In the genomic region with DNA sequence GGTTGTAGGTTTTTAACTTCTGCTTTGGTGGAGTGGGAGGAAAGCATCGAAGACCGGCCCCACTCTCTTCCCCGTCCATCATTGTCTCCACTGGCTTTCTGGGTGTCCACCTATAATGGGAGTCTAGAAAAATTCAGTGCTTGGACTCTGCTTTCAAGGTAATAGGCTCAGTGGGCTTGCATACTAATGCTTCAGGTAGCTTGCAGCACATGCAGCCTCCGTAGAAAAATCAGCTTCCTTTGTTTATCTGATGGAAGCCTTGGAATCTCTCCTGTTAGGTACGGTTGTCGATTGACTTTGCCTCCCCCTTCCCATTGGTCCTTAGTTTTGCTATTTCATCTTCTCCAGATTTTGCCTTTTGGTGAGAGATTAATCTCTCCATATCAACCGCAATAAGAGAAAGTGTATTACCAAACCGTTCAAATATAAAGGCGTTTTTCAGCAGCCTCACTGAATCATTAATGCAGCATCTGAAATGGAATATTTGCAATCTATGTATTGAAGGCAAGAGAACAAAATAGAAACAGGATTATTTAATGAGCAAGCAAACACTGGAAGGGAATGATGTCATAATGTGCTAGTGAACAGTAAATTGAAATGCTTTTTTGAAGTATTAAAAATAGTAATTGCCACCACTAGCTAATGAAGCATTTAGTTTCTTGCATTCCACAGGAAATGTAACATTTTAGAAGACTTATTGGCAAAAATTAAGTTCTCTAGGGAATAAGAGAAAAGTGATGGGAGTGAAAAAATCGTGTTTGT, we compare ENCODE assay signal across 8 cellular contexts. TPM values are rescaled to one million over a fixed set of nuclear protein-coding genes. Genes with fewer than 3 reads are reported as not detected.
DNase-seq lines count a peak whose midpoint lies in the region; ATAC-seq and TF ChIP-seq lines count a peak whose summit lies in the region.

No MANE protein-coding gene starts in this region.

- H2AFZ ChIP-seq in PC-9 = peak overlapping the region; percentile 99

- peaks cover 19% of the 10 kb centered on the region for H3F3A ChIP-seq in PC-9 (ENCODE audit: insufficient read depth, low read depth)

- POLR2A ChIA-PET in PC-9 (lab: Charles Lee; ENCODE audit: unreplicated experiment) = interaction anchor here (0.6 to 1.0 kb wide), 3 partner anchors 65 to 162 kb away, joined by 5 to 15 read pairs (median 7); no protein-coding TSS in a partner anchor

- H3K9me2 ChIP-seq in PC-9 (ENCODE audit: insufficient read depth) = no peaks in the 10 kb centered on the region

- peak overlapping the region; percentile 92 for H3K4me3 Mint-ChIP-seq in osteocyte (ENCODE audit: unreplicated experiment)

- no peak for TF ChIP-seq CTCF in heart left ventricle (IDR thresholded peaks at IDR 0.05)
- no peak for TF ChIP-seq CTCF in PC-9 (conservative IDR thresholded peaks at IDR 0.05)
- no peak for TF ChIP-seq CTCF in epithelial cell of esophagus (IDR thresholded peaks at IDR 0.05; ENCODE audit: insufficient read depth, low read depth, low read length, missing control alignments)
- TF ChIP-seq CTCF in osteocyte (IDR thresholded peaks at IDR 0.05) = no peak

- CTCF ChIA-PET in PC-9 (lab: Charles Lee) = interaction anchor here (0.7 kb wide), 1 partner anchor 1695 kb away, joined by 5 read pairs; no protein-coding TSS in a partner anchor

- H3K4me3 ChIP-seq in heart left ventricle (peak overlapping the region; percentile 71 to 96 (median 92)), PC-9 (peak overlapping the region; percentile 71), epithelial cell of esophagus (ENCODE audit: low read length) (peak overlapping the region; percentile 75)

- H3K4me1 ChIP-seq in heart left ventricle (peaks cover 4 to 34% (median 21%) of the 10 kb centered on the region in 12 donors), PC-9 (replicated peaks; ENCODE audit: insufficient read depth) (peaks cover 44% of the 10 kb centered on the region)

- H3K27ac Mint-ChIP-seq in osteocyte (ENCODE audit: unreplicated experiment) = peak overlapping the region; percentile 94

- peak overlapping the region; percentile 89 for H3K4me2 ChIP-seq in PC-9

- DNase-seq in heart left ventricle (no peak), left ventricle myocardium superior (no peak), PC-9 (no peak), epithelial cell of esophagus (ENCODE audit: low read depth) (no peak), osteocyte (ENCODE audit: extremely low spot score, unreplicated experiment) (no peak), SW480 (ENCODE audit: low spot score) (no peak), germinal center (ENCODE audit: low spot score) (no peak)

- no peaks in the 10 kb centered on the region for H3K27me3 ChIP-seq in heart left ventricle
- no peaks in the 10 kb centered on the region for H3K27me3 ChIP-seq in PC-9 (ENCODE audit: insufficient read depth, low read depth)

- H3K9me3 ChIP-seq in heart left ventricle = peaks cover 0 to 3% (median 0%) of the 10 kb centered on the region in 12 donors
- H3K9me3 ChIP-seq in PC-9 (ENCODE audit: insufficient read depth, low read depth) = peaks cover 3% of the 10 kb centered on the region; the same call in 1 of the 2 replicates

- H3K36me3 Mint-ChIP-seq in osteocyte (ENCODE audit: unreplicated experiment) = peaks cover 2% of the 10 kb centered on the region

- H3K36me3 ChIP-seq in heart left ventricle (no peaks in the 10 kb centered on the region), PC-9 (ENCODE audit: low read depth) (no peaks in the 10 kb centered on the region)

- H3K27me3 Mint-ChIP-seq in osteocyte (ENCODE audit: unreplicated experiment) = no peaks in the 10 kb centered on the region

- H3K9me3 Mint-ChIP-seq in osteocyte (ENCODE audit: unreplicated experiment) = no peaks in the 10 kb centered on the region

- WGBS in heart left ventricle, 4 donors = 5 to 8% (median 6%) methylated on average over 10 of the region's 10 CpGs

- ATAC-seq in heart left ventricle (no peak), left ventricle myocardium superior (no peak), HG02759 (IDR thresholded peaks at IDR 0.05; ENCODE audit: unreplicated experiment) (no peak)

- H4K20me1 ChIP-seq in PC-9 (ENCODE audit: insufficient read depth) = peaks cover 20% of the 10 kb centered on the region

- intact Hi-C loops in heart left ventricle (cut with DNase I) = loop anchor here in 4 of 10 donors (5.0 to 10.0 kb wide), 4 partner anchors 69 to 399 kb away; partner anchors contain the start of gene KBTBD2 (in 1 of the 4)
- intact Hi-C loops in left ventricle myocardium superior (cut with micrococcal nuclease) = no loop called here
- intact Hi-C loops in PC-9 (cut with micrococcal nuclease; ENCODE audit: unreplicated experiment) = loop anchor here (5.0 to 10.0 kb wide), 5 partner anchors 56 to 549 kb away; partner anchors contain the start of gene KBTBD2

- BruUV-seq in PC-9 (replicated peaks; lab: Mats Ljungman, UMichigan) = no TSS peak

- H3K79me2 ChIP-seq in PC-9 (ENCODE audit: low read depth) = peaks cover 65% of the 10 kb centered on the region

- peak overlapping the region; percentile 85 to 99 (median 96) for H3K27ac ChIP-seq in heart left ventricle
- peak overlapping the region; percentile 80 for H3K27ac ChIP-seq in PC-9

- no peak for TF ChIP-seq POLR2A in heart left ventricle (IDR thresholded peaks at IDR 0.05)

- peaks cover 39% of the 10 kb centered on the region for H3K4me1 Mint-ChIP-seq in osteocyte (ENCODE audit: unreplicated experiment)

RNA-seq across cellular contexts. Expression of gene AVL9, which starts 0.9 kb away (rescaled TPM):
- 10 to 100 TPM in 7 of 9 donors, 1 to 10 TPM in 2; 7.1 to 22.3 (median 16.7) TPM for total RNA-seq in heart left ventricle
- polyA plus RNA-seq in heart left ventricle = 10 to 100 TPM in 1 of 2 donors, 1 to 10 TPM in 1; 4.6 to 15.6 TPM
- 12.8 TPM for total RNA-seq in left ventricle myocardium superior
- 57.1 and 68.8 TPM in 2 replicates for total RNA-seq in PC-9 (2021)
- total RNA-seq in osteocyte = 21.2 and 28.4 TPM in 2 replicates

RNA-seq across cellular contexts. Expression of gene LSM5, which starts 6.1 kb away (rescaled TPM):
- 10 to 100 TPM; 10.8 to 43.0 (median 35.6) TPM for total RNA-seq in heart left ventricle
- polyA plus RNA-seq in heart left ventricle = 10 to 100 TPM; 55.2 to 67.5 TPM
- total RNA-seq in left ventricle myocardium superior = 41.8 TPM
- 97.5 and 104 TPM in 2 replicates for total RNA-seq in PC-9 (2021)
- total RNA-seq in osteocyte = 32.7 and 35.5 TPM in 2 replicates
